In genomic region chr21:27681038-27681437, GRCh38 we compare ENCODE assay signal across 24 cellular contexts.
DNase-seq lines count a peak whose midpoint lies in the region; ATAC-seq, FAIRE-seq and TF ChIP-seq lines count a peak whose summit lies in the region.
"Had no signal": no experiment of that assay in that cellular context is flagged by ENCODE, and none has a peak within 500 bp of the region (broad histone marks: within the 10 kb centered on the region; RNA-seq: fewer than 3 reads in every experiment).

No MANE protein-coding gene starts in this region.

- no peak overlapping the region for H3K9ac ChIP-seq in keratinocyte (ENCODE audit: control insufficient read depth, extremely low read depth, insufficient read depth, low read length)
- H3K9ac ChIP-seq: BLaER1 treated with 17β-estradiol and CSF1 and Interleukin-3, amounts not matched to agents 10 nM and 100 nM had no signal

- TF ChIP-seq CTCF in AG09319 (IDR thresholded peaks at IDR 0.05; ENCODE audit: low read depth, low read length) (no peak), bronchial epithelial cell (IDR thresholded peaks at IDR 0.05; ENCODE audit: insufficient read depth, low read length, severe bottlenecking) (no peak), keratinocyte (optimal IDR thresholded peaks at IDR 0.05 in 1 of 3, IDR thresholded peaks at IDR 0.05 in 1 of 3, conservative IDR thresholded peaks at IDR 0.05 in 1 of 3; ENCODE audit: extremely low read depth in 1 of 3, insufficient read depth in 2 of 3, low read length in 3 of 3) (no peak), esophagus muscularis mucosa (IDR thresholded peaks at IDR 0.05) (no peak), ascending aorta (IDR thresholded peaks at IDR 0.05) (no peak)

- dilution Hi-C loops in keratinocyte (cut with MboI; ENCODE audit: extremely low pct_ligation_motif_present, low sequenced_read_pairs) = no loop called here

- H3K9me1 ChIP-seq in keratinocyte (ENCODE audit: control insufficient read depth, extremely low read depth, insufficient read depth, low read length) = no peaks in the 10 kb centered on the region

- H3K4me2 ChIP-seq in keratinocyte (ENCODE audit: control insufficient read depth, extremely low read depth, insufficient read depth, low read depth, low read length) = no peak overlapping the region
- H3K4me2 ChIP-seq: BLaER1 treated with 17β-estradiol and CSF1 and Interleukin-3, amounts not matched to agents 10 nM and 100 nM had no signal

- H4K20me1 ChIP-seq in keratinocyte (ENCODE audit: control insufficient read depth, extremely low read depth, insufficient read depth, low read length) = no peaks in the 10 kb centered on the region
- H4K20me1 ChIP-seq: BLaER1 treated with 17β-estradiol and CSF1 and Interleukin-3, amounts not matched to agents 10 nM and 100 nM had no signal

- no peaks in the 10 kb centered on the region for H3K79me2 ChIP-seq in keratinocyte (ENCODE audit: control insufficient read depth, insufficient read depth, low read length)

- H3K9me3 ChIP-seq in keratinocyte (ENCODE audit: control insufficient read depth, low read depth, low read length) = no peaks in the 10 kb centered on the region
- no peaks in the 10 kb centered on the region for H3K9me3 ChIP-seq in esophagus muscularis mucosa
- H3K9me3 ChIP-seq in ascending aorta = no peaks in the 10 kb centered on the region
- H3K9me3 ChIP-seq: transverse colon had no signal

- H3K4me1 ChIP-seq in keratinocyte (ENCODE audit: control insufficient read depth, extremely low read depth, insufficient read depth, low read length) (peaks cover 28% of the 10 kb centered on the region), esophagus muscularis mucosa (peaks cover 0 to 17% (median 1%) of the 10 kb centered on the region in 4 donors), ascending aorta (no peaks in the 10 kb centered on the region)
- H3K4me1 ChIP-seq: BLaER1 treated with 17β-estradiol and CSF1 and Interleukin-3, amounts not matched to agents 10 nM and 100 nM; Caco-2 had no signal

- no peak for FAIRE-seq in bronchial epithelial cell (lab: Jason Lieb, UNC)
- no peak for FAIRE-seq in keratinocyte (lab: Jason Lieb, UNC)
- FAIRE-seq: A204.1, GM12892 had no signal

- H3K36me3 ChIP-seq in bronchial epithelial cell (ENCODE audit: control insufficient read depth, insufficient read depth, low read length) (no peaks in the 10 kb centered on the region), keratinocyte (ENCODE audit: control insufficient read depth in 2 of 2, extremely low read depth in 1 of 2, insufficient read depth in 2 of 2, low read length in 2 of 2) (no peaks in the 10 kb centered on the region), esophagus muscularis mucosa (no peaks in the 10 kb centered on the region), ascending aorta (no peaks in the 10 kb centered on the region)
- H3K36me3 ChIP-seq: BLaER1 treated with 17β-estradiol and CSF1 and Interleukin-3, amounts not matched to agents 10 nM and 100 nM; transverse colon had no signal

- no peak for TF ChIP-seq POLR2A in esophagus muscularis mucosa (IDR thresholded peaks at IDR 0.05; ENCODE audit: low read depth)

- no peak for ATAC-seq in HG02981 (IDR thresholded peaks at IDR 0.05; ENCODE audit: unreplicated experiment)
- ATAC-seq in GM18909 (IDR thresholded peaks at IDR 0.05; ENCODE audit: poor library complexity, unreplicated experiment) = no peak
- ATAC-seq: Panc1 had no signal

- H3K4me3 ChIP-seq in bronchial epithelial cell (ENCODE audit: low read depth, low read length) = no peak overlapping the region
- no peak overlapping the region for H3K4me3 ChIP-seq in keratinocyte (ENCODE audit: control insufficient read depth in 2 of 3, extremely low read depth in 1 of 3, insufficient read depth in 2 of 3, low read depth in 1 of 3, low read length in 3 of 3)
- no peak overlapping the region for H3K4me3 ChIP-seq in esophagus muscularis mucosa
- no peak overlapping the region for H3K4me3 ChIP-seq in ascending aorta
- H3K4me3 ChIP-seq: BLaER1 treated with 17β-estradiol and CSF1 and Interleukin-3, amounts not matched to agents 10 nM and 100 nM; lung; transverse colon had no signal

- no peak for TF ChIP-seq EP300 in esophagus muscularis mucosa (IDR thresholded peaks at IDR 0.05)

- H2AFZ ChIP-seq in keratinocyte (ENCODE audit: control insufficient read depth, low read length) = no peak overlapping the region

- intact Hi-C loops in esophagus muscularis mucosa (cut with DNase I) = no loop called here
- intact Hi-C loops in ascending aorta (cut with DNase I) = no loop called here

- H3K27ac ChIP-seq in keratinocyte (ENCODE audit: control insufficient read depth, insufficient read depth, low read length) = peak overlapping the region; percentile 76
- H3K27ac ChIP-seq in esophagus muscularis mucosa (replicated peaks in 1 of 4) = no peak overlapping the region
- no peak overlapping the region for H3K27ac ChIP-seq in ascending aorta
- H3K27ac ChIP-seq: BLaER1 treated with 17β-estradiol and CSF1 and Interleukin-3, amounts not matched to agents 10 nM and 100 nM; transverse colon had no signal

- DNase-seq in AG09319 (ENCODE audit: extremely low read depth, low read depth) = peak; percentile 7
- DNase-seq in HS-27A (ENCODE audit: low read depth) = peak; percentile 34
- peak; percentile 64 for DNase-seq in bronchial epithelial cell (ENCODE audit: low read depth)
- no peak for DNase-seq in keratinocyte (ENCODE audit: low read depth, low spot score)
- no peak for DNase-seq in esophagus muscularis mucosa (ENCODE audit: extremely low spot score)
- DNase-seq in ascending aorta (ENCODE audit: low spot score in 2 of 2) = no peak
- DNase-seq: activated CD4-positive, alpha-beta memory T cell treated with anti-CD3 and anti-CD28 coated beads, Interleukin-2, amount 10 ng/mL, durations not matched to agents 7 days and 5 days; activated CD4-positive, CD25-positive, alpha-beta regulatory T cell treated with anti-CD3 and anti-CD28 coated beads, Interleukin-2, amount 50 U/mL, for 72 hours; activated effector memory CD4-positive, alpha-beta T cell treated with Interleukin-2 at 50 U/mL for 16 hours; activated naive CD8-positive, alpha-beta T cell treated with anti-CD3 and anti-CD28 coated beads, Interleukin-2, amount 10 ng/mL, durations not matched to agents 7 days and 5 days; Caco-2; DMS79 treated with DMSO at 0.1 percent for 48 hours; MM.1S; NCI-H1417 treated with DMSO at 0.1 percent for 48 hours; NCI-H510A treated with DMSO at 0.1 percent for 48 hours; NK-92 treated with Interleukin-12 subunit alpha and Interleukin-12 subunit beta, amount 100 ng/mL, for 24 hours; transverse colon had no signal

- H3K27me3 ChIP-seq in bronchial epithelial cell (ENCODE audit: control insufficient read depth, insufficient read depth, low read length) (no peaks in the 10 kb centered on the region), keratinocyte (ENCODE audit: control insufficient read depth, extremely low read depth, insufficient read depth, low read length) (no peaks in the 10 kb centered on the region), esophagus muscularis mucosa (no peaks in the 10 kb centered on the region), ascending aorta (no peaks in the 10 kb centered on the region)
- H3K27me3 ChIP-seq: BLaER1 treated with 17β-estradiol and CSF1 and Interleukin-3, amounts not matched to agents 10 nM and 100 nM; transverse colon had no signal

Comparison
In these comparisons a context has a peak if more than half of its experiments do, and no peak if none do; other contexts are left out.
1. DNase-seq: peak in AG09319 (single experiment), HS-27A (single experiment) and bronchial epithelial cell (single experiment); none in keratinocyte (single experiment), esophagus muscularis mucosa (single experiment) and ascending aorta (0 of 2).